27 cellular contexts compared by ENCODE assay signal in the genomic region with DNA sequence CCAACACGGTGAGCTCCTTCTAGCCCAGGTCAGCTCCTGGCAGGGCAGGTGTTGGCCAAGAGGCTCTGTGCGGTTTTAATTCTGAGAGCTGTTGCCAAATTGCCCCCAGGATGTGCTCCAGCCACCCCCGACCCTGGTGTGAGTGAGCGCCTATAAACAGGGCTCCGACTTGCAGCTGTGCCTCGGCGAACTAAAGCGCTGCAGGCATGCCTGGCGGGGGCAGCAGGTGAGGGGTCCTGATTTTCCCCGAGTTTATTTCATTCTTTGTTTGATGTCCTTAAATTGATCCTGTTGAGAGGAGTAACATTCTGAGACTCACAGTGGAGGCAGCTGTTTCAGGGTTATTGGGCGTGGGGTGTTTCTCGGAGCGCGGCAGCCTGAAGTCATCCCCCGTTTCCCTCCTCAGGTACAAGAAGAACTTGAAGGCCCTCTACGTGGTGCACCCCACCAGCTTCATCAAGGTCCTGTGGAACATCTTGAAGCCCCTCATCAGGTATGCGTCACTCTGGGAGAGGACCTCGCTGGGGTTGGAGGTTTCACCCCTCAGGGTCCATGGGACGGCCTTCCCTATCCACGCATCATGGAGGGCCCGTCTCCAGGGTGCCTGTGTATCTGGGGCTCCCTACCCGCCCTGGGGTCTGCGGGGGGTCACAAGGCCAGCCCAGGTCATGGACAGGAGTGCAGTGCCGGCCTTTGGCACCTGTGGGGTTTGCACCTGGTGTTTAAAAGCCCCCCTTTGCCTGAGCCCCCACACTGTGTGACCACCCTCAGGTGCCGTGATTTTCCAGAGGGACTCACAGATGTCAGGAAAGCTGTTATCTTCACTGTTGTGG.
"Had no signal": no experiment of that assay in that cellular context is flagged by ENCODE, and none has a peak within 500 bp of the region (broad histone marks: within the 10 kb centered on the region; RNA-seq: fewer than 3 reads in every experiment).

No MANE protein-coding gene starts in this region.

- H3K9me3 ChIP-seq: breast epithelium, lower lobe of right lung, ovary, prostate gland, SK-N-SH had no signal

- FAIRE-seq: colon, keratinocyte had no signal

- H3K27me3 ChIP-seq: breast epithelium, hepatocyte, ovary, tibial nerve had no signal

- H3K4me3 Mint-ChIP-seq: activated CD4-positive, alpha-beta memory T cell treated with anti-CD3 and anti-CD28 coated beads for 36 hours; activated CD4-positive, alpha-beta T cell treated with anti-CD3 and anti-CD28 coated beads, Interleukin-2, amount 10 ng/mL, durations not matched to agents 24 days and 14 days; activated naive CD4-positive, alpha-beta T cell treated with anti-CD3 and anti-CD28 coated beads, Interleukin-2, amount 50 U/mL, for 24 hours; activated naive CD8-positive, alpha-beta T cell treated with anti-CD3 and anti-CD28 coated beads, Interleukin-2, amount 50 U/mL, for 24 hours; central memory CD8-positive, alpha-beta T cell; nephron had no signal

- H3K4me1 Mint-ChIP-seq: activated CD4-positive, alpha-beta T cell treated with anti-CD3 and anti-CD28 coated beads, Interleukin-2, amount 10 ng/mL, durations not matched to agents 24 days and 14 days; activated naive CD4-positive, alpha-beta T cell treated with anti-CD3 and anti-CD28 coated beads, Interleukin-2, amount 50 U/mL, for 24 hours; activated naive CD8-positive, alpha-beta T cell treated with anti-CD3 and anti-CD28 coated beads, Interleukin-2, amount 50 U/mL, for 24 hours; central memory CD8-positive, alpha-beta T cell; nephron had no signal

- DNase-seq: activated CD4-positive, alpha-beta memory T cell treated with anti-CD3 and anti-CD28 coated beads for 36 hours; activated CD4-positive, alpha-beta T cell treated with anti-CD3 and anti-CD28 coated beads, Interleukin-2, amount 10 ng/mL, durations not matched to agents 24 days and 14 days; activated CD4-positive, CD25-positive, alpha-beta regulatory T cell treated with anti-CD3 and anti-CD28 coated beads, Interleukin-2, amount 50 U/mL, for 72 hours; activated CD8-positive, alpha-beta memory T cell treated with anti-CD3 and anti-CD28 coated beads, Interleukin-2, amount 50 U/mL, for 4 hours; activated gamma-delta T cell; activated naive CD8-positive, alpha-beta T cell treated with anti-CD3 and anti-CD28 coated beads, Interleukin-2, amount 50 U/mL, for 24 hours; activated T-cell treated with anti-CD3 and anti-CD28 coated beads, Interleukin-2, amount 50 U/mL, for 1 hour; amygdala; effector memory CD4-positive, alpha-beta T cell; erythroblast; lower lobe of right lung; mesenchymal stem cell; ovary; retina; stimulated activated naive CD4-positive, alpha-beta T cell treated with Interleukin-2 at 50 U/mL for 16 hours; T-helper 2 cell had no signal

- H3K36me3 ChIP-seq: breast epithelium, gastroesophageal sphincter, lower lobe of right lung, ovary, prostate gland, tibial nerve had no signal

- H3K4me3 ChIP-seq: breast epithelium, gastroesophageal sphincter, hepatocyte, lower lobe of right lung, ovary, prostate gland, tibial nerve had no signal

- H3K27ac Mint-ChIP-seq: activated CD4-positive, alpha-beta memory T cell treated with anti-CD3 and anti-CD28 coated beads for 36 hours; activated naive CD8-positive, alpha-beta T cell treated with anti-CD3 and anti-CD28 coated beads, Interleukin-2, amount 50 U/mL, for 24 hours; nephron had no signal

- H3K9me3 Mint-ChIP-seq: activated CD4-positive, alpha-beta memory T cell treated with anti-CD3 and anti-CD28 coated beads for 36 hours; activated CD4-positive, alpha-beta T cell treated with anti-CD3 and anti-CD28 coated beads, Interleukin-2, amount 10 ng/mL, durations not matched to agents 24 days and 14 days; activated naive CD4-positive, alpha-beta T cell treated with anti-CD3 and anti-CD28 coated beads, Interleukin-2, amount 50 U/mL, for 24 hours; activated naive CD8-positive, alpha-beta T cell treated with anti-CD3 and anti-CD28 coated beads, Interleukin-2, amount 50 U/mL, for 24 hours; central memory CD8-positive, alpha-beta T cell had no signal

- H3K4me1 ChIP-seq: breast epithelium, gastroesophageal sphincter, lower lobe of right lung, prostate gland, tibial nerve had no signal

- ATAC-seq: activated naive CD8-positive, alpha-beta T cell treated with anti-CD3 and anti-CD28 coated beads, Interleukin-2, amount 50 U/mL, for 24 hours; gastroesophageal sphincter; lower lobe of right lung had no signal

- H3K36me3 Mint-ChIP-seq: activated CD4-positive, alpha-beta memory T cell treated with anti-CD3 and anti-CD28 coated beads for 36 hours; activated naive CD4-positive, alpha-beta T cell treated with anti-CD3 and anti-CD28 coated beads, Interleukin-2, amount 50 U/mL, for 24 hours had no signal

- H3K9ac ChIP-seq: SK-N-SH had no signal

- H3K27me3 Mint-ChIP-seq: activated CD4-positive, alpha-beta T cell treated with anti-CD3 and anti-CD28 coated beads, Interleukin-2, amount 10 ng/mL, durations not matched to agents 24 days and 14 days; activated naive CD4-positive, alpha-beta T cell treated with anti-CD3 and anti-CD28 coated beads, Interleukin-2, amount 50 U/mL, for 24 hours; activated naive CD8-positive, alpha-beta T cell treated with anti-CD3 and anti-CD28 coated beads, Interleukin-2, amount 50 U/mL, for 24 hours; central memory CD8-positive, alpha-beta T cell had no signal

- H3K27ac ChIP-seq: breast epithelium, gastroesophageal sphincter, hepatocyte, lower lobe of right lung, ovary, prostate gland, tibial nerve had no signal
